ENCODE assay signal across 7 cellular contexts in the genomic region with DNA sequence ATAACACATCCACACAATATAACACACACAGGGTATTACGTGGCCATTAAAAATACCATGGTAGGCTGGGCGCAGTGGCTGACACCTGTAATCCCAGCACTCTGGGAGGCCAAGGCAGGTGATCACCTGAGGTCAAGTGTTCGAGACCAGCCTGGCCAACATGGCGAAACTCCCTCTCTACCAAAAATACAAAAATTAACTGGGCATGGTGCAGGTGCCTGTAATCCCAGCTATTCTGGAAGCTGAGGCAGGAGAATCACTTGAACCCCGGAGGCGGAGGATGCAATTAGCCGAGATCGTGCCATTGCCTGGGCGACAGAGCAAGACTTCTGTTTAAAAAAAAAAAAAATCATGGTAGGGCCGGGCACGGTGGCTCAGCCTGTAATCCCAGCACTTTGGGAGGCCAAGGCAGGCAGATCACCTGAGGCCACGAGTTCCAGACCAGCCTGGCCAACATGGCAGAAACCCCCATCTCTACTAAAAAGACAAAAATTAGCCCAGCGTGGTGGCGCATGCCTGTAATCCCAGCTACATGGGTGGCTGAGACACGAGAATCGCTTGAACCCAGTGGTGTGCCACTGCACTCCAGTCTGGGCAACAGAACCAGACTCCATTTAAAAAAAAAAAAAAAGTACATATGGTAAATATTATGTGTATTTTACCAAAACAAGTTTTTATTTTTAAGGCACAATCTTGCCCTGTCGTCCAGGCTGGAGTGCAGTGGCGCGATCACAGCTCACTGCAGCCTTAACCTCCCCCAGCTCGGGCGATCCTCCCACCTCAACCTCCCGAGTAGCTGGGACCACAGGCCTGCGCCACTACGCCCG. TPM values are rescaled to one million over a fixed set of nuclear protein-coding genes. Genes with fewer than 3 reads are reported as not detected.
DNase-seq lines count a peak whose midpoint lies in the region; TF ChIP-seq lines count a peak whose summit lies in the region.

No MANE protein-coding gene starts in this region.

- H3K4me3 Mint-ChIP-seq in IgD-negative memory B cell = peak overlapping the region; percentile 92 to 98 (median 96)

- DNase-seq in adipocyte (ENCODE audit: low read depth) (no peak), kidney epithelial cell (ENCODE audit: low read depth) (no peak), suprapubic skin (ENCODE audit: low spot score in 2 of 2) (no peak), NCI-H2029 treated with DMSO at 0.1 percent for 48 hours (lab: John Stamatoyannopoulos, UW) (no peak), NCI-H2227 (lab: John Stamatoyannopoulos, UW; ENCODE audit: unreplicated experiment) (no peak), NCI-H2029 (lab: John Stamatoyannopoulos, UW) (no peak)

- TF ChIP-seq POLR2A in suprapubic skin (IDR thresholded peaks at IDR 0.05) = no peak

- peak overlapping the region; percentile 95 to 99 (median 96) for H3K27ac Mint-ChIP-seq in IgD-negative memory B cell

- H3K36me3 Mint-ChIP-seq in IgD-negative memory B cell = peaks cover 3% of the 10 kb centered on the region

- H3K4me3 ChIP-seq in adipocyte (ENCODE audit: low read length) (peak overlapping the region; percentile 88), kidney epithelial cell (ENCODE audit: low read depth, low read length) (peak overlapping the region; percentile 51), suprapubic skin (peak overlapping the region; percentile 73)

- H3K9ac ChIP-seq in adipocyte (ENCODE audit: low read length) = peak overlapping the region; percentile 94

- H3K9me3 Mint-ChIP-seq in IgD-negative memory B cell = no peaks in the 10 kb centered on the region

- H3K4me1 Mint-ChIP-seq in IgD-negative memory B cell = peaks cover 22 to 34% (median 25%) of the 10 kb centered on the region in 3 donors

- TF ChIP-seq EP300 in suprapubic skin (IDR thresholded peaks at IDR 0.05) = peak; percentile 41

- peak overlapping the region; percentile 80 for H3K27ac ChIP-seq in suprapubic skin

- H3K36me3 ChIP-seq in adipocyte (ENCODE audit: control insufficient read depth, insufficient read depth, low read length, severe bottlenecking) = no peaks in the 10 kb centered on the region
- no peaks in the 10 kb centered on the region for H3K36me3 ChIP-seq in kidney epithelial cell (ENCODE audit: control insufficient read depth, insufficient read depth, low read length)
- no peaks in the 10 kb centered on the region for H3K36me3 ChIP-seq in suprapubic skin

- H3K27me3 ChIP-seq in adipocyte (replicated peaks; ENCODE audit: control insufficient read depth, insufficient read depth, low read length) = no peaks in the 10 kb centered on the region
- no peaks in the 10 kb centered on the region for H3K27me3 ChIP-seq in kidney epithelial cell (ENCODE audit: control insufficient read depth, insufficient read depth, low read length)
- no peaks in the 10 kb centered on the region for H3K27me3 ChIP-seq in suprapubic skin

- H3K4me1 ChIP-seq in adipocyte (ENCODE audit: control insufficient read depth, insufficient read depth, low read length) (peaks cover 8% of the 10 kb centered on the region), suprapubic skin (peaks cover 15% of the 10 kb centered on the region)

- WGBS in suprapubic skin = 59% methylated on average over 25 of the region's 25 CpGs

- H3K27me3 Mint-ChIP-seq in IgD-negative memory B cell = no peaks in the 10 kb centered on the region

- H3K9me3 ChIP-seq in adipocyte (ENCODE audit: control insufficient read depth, low read length) (no peaks in the 10 kb centered on the region), suprapubic skin (no peaks in the 10 kb centered on the region)

- TF ChIP-seq CTCF in kidney epithelial cell (IDR thresholded peaks at IDR 0.05; ENCODE audit: insufficient read depth, low read length, poor library complexity, severe bottlenecking) = no peak
- no peak for TF ChIP-seq CTCF in suprapubic skin (IDR thresholded peaks at IDR 0.05)

RNA-seq across cellular contexts. Expression of a gene that starts 24.0 kb away (rescaled TPM):
- polyA plus RNA-seq in IgD-negative memory B cell = 1.3 TPM
- 0.58 and 3.1 TPM in 2 replicates for total RNA-seq in kidney epithelial cell
- 1 to 10 TPM in 3 of 4 donors, not detected in 1; 1.1 to 3.3 (median 2.7) TPM for total RNA-seq in suprapubic skin

RNA-seq across cellular contexts. Expression of a gene that starts 37.3 kb away (rescaled TPM):
- 18.6 TPM for polyA plus RNA-seq in IgD-negative memory B cell
- total RNA-seq in kidney epithelial cell (11.0 and 14.8 TPM in 2 replicates), suprapubic skin (1 to 10 TPM; 5.5 to 8.5 (median 8.5) TPM)

RNA-seq across cellular contexts. Expression of a gene that starts 37.5 kb away (rescaled TPM):
- polyA plus RNA-seq in IgD-negative memory B cell = 21.1 TPM
- total RNA-seq in kidney epithelial cell = 33.3 and 34.9 TPM in 2 replicates
- total RNA-seq in suprapubic skin = 10 to 100 TPM; 22.1 to 38.2 (median 30.7) TPM
